In genomic region chr16:51556694-51557327, GRCh38 we compare ENCODE assay signal across 1 cellular context.
TF ChIP-seq lines count a peak whose summit lies in the region.

No MANE protein-coding gene starts in this region.

TF ChIP-seq in HepG2, 621 proteins besides CTCF, POLR2A, EP300 and RAD21 (continued from another document):
- TF ChIP-seq ZFP36 (IDR thresholded peaks at IDR 0.05; ENCODE audit: borderline replicate concordance, low read depth, low read length, partially characterized antibody) (no peak), SRY (CRISPR knock-in tag; IDR thresholded peaks at IDR 0.05) (no peak), KDM3A (CRISPR knock-in tag; IDR thresholded peaks at IDR 0.05; ENCODE audit: low read depth) (no peak), RNF2 (conservative IDR thresholded peaks at IDR 0.05; ENCODE audit: low read depth) (no peak), ZNF160 (CRISPR knock-in tag; IDR thresholded peaks at IDR 0.05) (no peak), ZNF687 (CRISPR knock-in tag; IDR thresholded peaks at IDR 0.05) (no peak), ZFP41 (CRISPR knock-in tag; IDR thresholded peaks at IDR 0.05; ENCODE audit: borderline replicate concordance) (no peak), PRDM10 (CRISPR knock-in tag; IDR thresholded peaks at IDR 0.05; ENCODE audit: low read depth) (no peak), TFE3 (CRISPR knock-in tag; IDR thresholded peaks at IDR 0.05) (no peak), E2F5 (CRISPR knock-in tag; conservative IDR thresholded peaks at IDR 0.05) (no peak)
TF ChIP-seq in HepG2: peak in this region for 0.
